Comparison of ENCODE assay signal across 1 cellular context in the genomic region with DNA sequence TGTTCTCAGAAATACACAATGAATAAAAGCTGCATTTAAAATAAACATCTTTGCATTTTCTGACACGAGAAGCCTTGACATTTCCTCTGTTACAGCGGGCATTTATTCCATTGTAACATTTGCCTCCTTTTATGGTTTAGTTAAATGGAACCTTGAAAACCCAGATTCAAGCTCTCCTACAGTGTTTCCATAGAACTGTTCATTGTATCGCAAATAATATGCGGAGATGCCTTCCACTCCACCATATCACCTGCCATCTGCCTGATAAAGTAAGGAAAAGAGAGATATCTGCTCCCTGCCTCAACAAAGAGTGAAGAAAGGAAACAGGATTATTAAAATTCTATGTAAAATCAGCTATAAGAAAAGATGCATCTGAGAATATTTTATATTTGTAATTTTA.
TF ChIP-seq lines count a peak whose summit lies in the region.

No MANE protein-coding gene starts in this region.

TF ChIP-seq in SK-N-SH, 30 proteins besides CTCF, POLR2A, EP300 and RAD21 (continued from another document):
- TF ChIP-seq, protein P1, sequence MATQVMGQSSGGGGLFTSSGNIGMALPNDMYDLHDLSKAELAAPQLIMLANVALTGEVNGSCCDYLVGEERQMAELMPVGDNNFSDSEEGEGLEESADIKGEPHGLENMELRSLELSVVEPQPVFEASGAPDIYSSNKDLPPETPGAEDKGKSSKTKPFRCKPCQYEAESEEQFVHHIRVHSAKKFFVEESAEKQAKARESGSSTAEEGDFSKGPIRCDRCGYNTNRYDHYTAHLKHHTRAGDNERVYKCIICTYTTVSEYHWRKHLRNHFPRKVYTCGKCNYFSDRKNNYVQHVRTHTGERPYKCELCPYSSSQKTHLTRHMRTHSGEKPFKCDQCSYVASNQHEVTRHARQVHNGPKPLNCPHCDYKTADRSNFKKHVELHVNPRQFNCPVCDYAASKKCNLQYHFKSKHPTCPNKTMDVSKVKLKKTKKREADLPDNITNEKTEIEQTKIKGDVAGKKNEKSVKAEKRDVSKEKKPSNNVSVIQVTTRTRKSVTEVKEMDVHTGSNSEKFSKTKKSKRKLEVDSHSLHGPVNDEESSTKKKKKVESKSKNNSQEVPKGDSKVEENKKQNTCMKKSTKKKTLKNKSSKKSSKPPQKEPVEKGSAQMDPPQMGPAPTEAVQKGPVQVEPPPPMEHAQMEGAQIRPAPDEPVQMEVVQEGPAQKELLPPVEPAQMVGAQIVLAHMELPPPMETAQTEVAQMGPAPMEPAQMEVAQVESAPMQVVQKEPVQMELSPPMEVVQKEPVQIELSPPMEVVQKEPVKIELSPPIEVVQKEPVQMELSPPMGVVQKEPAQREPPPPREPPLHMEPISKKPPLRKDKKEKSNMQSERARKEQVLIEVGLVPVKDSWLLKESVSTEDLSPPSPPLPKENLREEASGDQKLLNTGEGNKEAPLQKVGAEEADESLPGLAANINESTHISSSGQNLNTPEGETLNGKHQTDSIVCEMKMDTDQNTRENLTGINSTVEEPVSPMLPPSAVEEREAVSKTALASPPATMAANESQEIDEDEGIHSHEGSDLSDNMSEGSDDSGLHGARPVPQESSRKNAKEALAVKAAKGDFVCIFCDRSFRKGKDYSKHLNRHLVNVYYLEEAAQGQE (IDR thresholded peaks at IDR 0.05; ENCODE audit: low read depth, low read length), result no peak
- TF ChIP-seq NRF1 (IDR thresholded peaks at IDR 0.05; ENCODE audit: low read depth, low read length) (no peak), PBX3 (IDR thresholded peaks at IDR 0.05) (no peak), FOXJ3 (CRISPR knock-in tag; IDR thresholded peaks at IDR 0.05) (no peak)
TF ChIP-seq in SK-N-SH: peak in this region for 0.
